In the genomic region with DNA sequence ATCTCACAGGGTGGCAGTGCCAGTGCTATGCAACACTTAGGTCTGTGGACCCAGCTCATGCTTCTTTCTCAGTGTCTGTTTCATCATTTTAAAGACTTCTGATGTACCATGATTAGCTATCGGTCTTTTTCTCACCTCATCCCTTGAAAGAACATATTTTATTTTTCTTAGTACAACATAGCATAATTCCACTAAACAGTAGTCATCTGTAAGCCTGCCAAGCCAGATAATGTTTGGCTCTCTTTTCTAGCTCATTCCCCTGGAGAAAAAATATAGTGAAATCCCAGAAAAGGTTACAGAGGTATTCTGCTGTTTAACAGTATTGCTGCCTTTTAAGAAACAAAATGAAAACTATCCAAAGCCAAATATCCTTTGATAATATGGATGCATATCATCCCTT, we compare ENCODE assay signal across 32 cellular contexts.
"Had no signal": no experiment of that assay in that cellular context is flagged by ENCODE, and none has a peak within 500 bp of the region (broad histone marks: within the 10 kb centered on the region; RNA-seq: fewer than 3 reads in every experiment).

No MANE protein-coding gene starts in this region.

- H3K4me3 Mint-ChIP-seq: activated CD4-positive, alpha-beta memory T cell treated with anti-CD3 and anti-CD28 coated beads, Interleukin-2, amount 10 ng/mL, durations not matched to agents 7 days and 5 days; activated CD4-positive, alpha-beta T cell treated with anti-CD3 and anti-CD28 coated beads, Interleukin-2, amount 10 ng/mL, durations not matched to agents 7 days and 5 days; activated naive CD4-positive, alpha-beta T cell treated with anti-CD3 and anti-CD28 coated beads, Interleukin-2, amount 10 ng/mL, durations not matched to agents 7 days and 5 days; activated naive CD8-positive, alpha-beta T cell treated with anti-CD3 and anti-CD28 coated beads, Interleukin-2, amount 10 ng/mL, durations not matched to agents 7 days and 5 days; activated T-cell treated with anti-CD3 and anti-CD28 coated beads, Interleukin-2, amount 50 U/mL, for 24 hours; naive B cell; nephron progenitor cell; stimulated activated effector memory CD8-positive, alpha-beta T cell treated with anti-CD3 and anti-CD28 coated beads, Interleukin-12 subunit alpha, Interleukin-12 subunit beta, amount 100 ng/mL, for 72 hours; stimulated activated naive CD8-positive, alpha-beta T cell treated with anti-CD3 and anti-CD28 coated beads, Interleukin-15, amount 100 ng/mL, for 72 hours; T-helper 17 cell; WTC11 had no signal

- H3K27ac ChIP-seq: ascending aorta, colonic mucosa, gastrocnemius medialis, hepatocyte, neutrophil, ovary, prostate gland, skin epidermis, thyroid gland, upper lobe of left lung had no signal

- H3K36me3 ChIP-seq: ascending aorta, colonic mucosa, gastrocnemius medialis, neutrophil, ovary, prostate gland, thyroid gland, upper lobe of left lung had no signal

- H3K4me2 ChIP-seq: hepatocyte had no signal

- H3K9me3 Mint-ChIP-seq: activated CD4-positive, alpha-beta memory T cell treated with anti-CD3 and anti-CD28 coated beads, Interleukin-2, amount 10 ng/mL, durations not matched to agents 7 days and 5 days; activated CD4-positive, alpha-beta T cell treated with anti-CD3 and anti-CD28 coated beads, Interleukin-2, amount 10 ng/mL, durations not matched to agents 7 days and 5 days; activated naive CD4-positive, alpha-beta T cell treated with anti-CD3 and anti-CD28 coated beads, Interleukin-2, amount 10 ng/mL, durations not matched to agents 7 days and 5 days; activated naive CD8-positive, alpha-beta T cell treated with anti-CD3 and anti-CD28 coated beads, Interleukin-2, amount 10 ng/mL, durations not matched to agents 7 days and 5 days; activated T-cell treated with anti-CD3 and anti-CD28 coated beads, Interleukin-2, amount 50 U/mL, for 24 hours; nephron progenitor cell; stimulated activated effector memory CD8-positive, alpha-beta T cell treated with anti-CD3 and anti-CD28 coated beads, Interleukin-12 subunit alpha, Interleukin-12 subunit beta, amount 100 ng/mL, for 72 hours; stimulated activated naive CD8-positive, alpha-beta T cell treated with anti-CD3 and anti-CD28 coated beads, Interleukin-15, amount 100 ng/mL, for 72 hours; WTC11 had no signal

- H3K27me3 Mint-ChIP-seq: activated CD4-positive, alpha-beta memory T cell treated with anti-CD3 and anti-CD28 coated beads, Interleukin-2, amount 10 ng/mL, durations not matched to agents 7 days and 5 days; activated naive CD4-positive, alpha-beta T cell treated with anti-CD3 and anti-CD28 coated beads, Interleukin-2, amount 10 ng/mL, durations not matched to agents 7 days and 5 days; activated T-cell treated with anti-CD3 and anti-CD28 coated beads, Interleukin-2, amount 50 U/mL, for 24 hours; stimulated activated naive CD8-positive, alpha-beta T cell treated with anti-CD3 and anti-CD28 coated beads, Interleukin-15, amount 100 ng/mL, for 72 hours had no signal

- H3K4me3 ChIP-seq: ascending aorta, colonic mucosa, gastrocnemius medialis, hepatocyte, ovary, prostate gland, skin epidermis, thyroid gland, upper lobe of left lung had no signal

- H3K4me1 Mint-ChIP-seq: activated CD4-positive, alpha-beta memory T cell treated with anti-CD3 and anti-CD28 coated beads, Interleukin-2, amount 10 ng/mL, durations not matched to agents 7 days and 5 days; activated CD4-positive, alpha-beta T cell treated with anti-CD3 and anti-CD28 coated beads, Interleukin-2, amount 10 ng/mL, durations not matched to agents 7 days and 5 days; activated naive CD4-positive, alpha-beta T cell treated with anti-CD3 and anti-CD28 coated beads, Interleukin-2, amount 10 ng/mL, durations not matched to agents 7 days and 5 days; activated naive CD8-positive, alpha-beta T cell treated with anti-CD3 and anti-CD28 coated beads, Interleukin-2, amount 10 ng/mL, durations not matched to agents 7 days and 5 days; naive B cell; stimulated activated effector memory CD8-positive, alpha-beta T cell treated with anti-CD3 and anti-CD28 coated beads, Interleukin-12 subunit alpha, Interleukin-12 subunit beta, amount 100 ng/mL, for 72 hours; stimulated activated naive CD8-positive, alpha-beta T cell treated with anti-CD3 and anti-CD28 coated beads, Interleukin-15, amount 100 ng/mL, for 72 hours; T-helper 17 cell had no signal

- ATAC-seq: gastrocnemius medialis; left ventricle myocardium superior; sciatic nerve; stimulated activated effector memory CD8-positive, alpha-beta T cell treated with anti-CD3 and anti-CD28 coated beads, Interleukin-12 subunit alpha, Interleukin-12 subunit beta, amount 100 ng/mL, for 72 hours; stimulated activated naive CD8-positive, alpha-beta T cell treated with anti-CD3 and anti-CD28 coated beads, Interleukin-15, amount 100 ng/mL, for 72 hours; T-helper 17 cell; WTC11 had no signal

- H3K4me1 ChIP-seq: ascending aorta, colonic mucosa, gastrocnemius medialis, prostate gland, thyroid gland, upper lobe of left lung had no signal

- H3K79me2 ChIP-seq: hepatocyte had no signal

- H3K27ac Mint-ChIP-seq: activated CD4-positive, alpha-beta memory T cell treated with anti-CD3 and anti-CD28 coated beads, Interleukin-2, amount 10 ng/mL, durations not matched to agents 7 days and 5 days; activated CD4-positive, alpha-beta T cell treated with anti-CD3 and anti-CD28 coated beads, Interleukin-2, amount 10 ng/mL, durations not matched to agents 7 days and 5 days; activated naive CD4-positive, alpha-beta T cell treated with anti-CD3 and anti-CD28 coated beads, Interleukin-2, amount 10 ng/mL, durations not matched to agents 7 days and 5 days; activated naive CD8-positive, alpha-beta T cell treated with anti-CD3 and anti-CD28 coated beads, Interleukin-2, amount 10 ng/mL, durations not matched to agents 7 days and 5 days; activated T-cell treated with anti-CD3 and anti-CD28 coated beads, Interleukin-2, amount 50 U/mL, for 24 hours; naive B cell; nephron progenitor cell; stimulated activated effector memory CD8-positive, alpha-beta T cell treated with anti-CD3 and anti-CD28 coated beads, Interleukin-12 subunit alpha, Interleukin-12 subunit beta, amount 100 ng/mL, for 72 hours; stimulated activated naive CD8-positive, alpha-beta T cell treated with anti-CD3 and anti-CD28 coated beads, Interleukin-15, amount 100 ng/mL, for 72 hours; T-helper 17 cell; WTC11 had no signal

- H3K36me3 Mint-ChIP-seq: activated naive CD4-positive, alpha-beta T cell treated with anti-CD3 and anti-CD28 coated beads, Interleukin-2, amount 10 ng/mL, durations not matched to agents 7 days and 5 days; activated naive CD8-positive, alpha-beta T cell treated with anti-CD3 and anti-CD28 coated beads, Interleukin-2, amount 10 ng/mL, durations not matched to agents 7 days and 5 days; naive B cell; stimulated activated effector memory CD8-positive, alpha-beta T cell treated with anti-CD3 and anti-CD28 coated beads, Interleukin-12 subunit alpha, Interleukin-12 subunit beta, amount 100 ng/mL, for 72 hours; WTC11 had no signal

- H3K9me3 ChIP-seq: ascending aorta, colonic mucosa, gastrocnemius medialis, neutrophil, ovary, prostate gland, thyroid gland, upper lobe of left lung had no signal

- H2AFZ ChIP-seq: hepatocyte had no signal

- DNase-seq: activated CD4-positive, alpha-beta memory T cell treated with anti-CD3 and anti-CD28 coated beads, Interleukin-2, amount 10 ng/mL, durations not matched to agents 7 days and 5 days; activated CD4-positive, alpha-beta T cell treated with anti-CD3 and anti-CD28 coated beads for 1 hour; activated CD4-positive, alpha-beta T cell treated with anti-CD3 and anti-CD28 coated beads, Interleukin-2, amount 10 ng/mL, durations not matched to agents 7 days and 5 days; activated CD8-positive, alpha-beta memory T cell treated with anti-CD3 and anti-CD28 coated beads, Interleukin-2, amount 50 U/mL, for 48 hours; activated gamma-delta T cell; activated naive CD4-positive, alpha-beta T cell treated with anti-CD3 and anti-CD28 coated beads, Interleukin-2, amount 10 ng/mL, durations not matched to agents 7 days and 5 days; activated naive CD8-positive, alpha-beta T cell treated with anti-CD3 and anti-CD28 coated beads, Interleukin-2, amount 10 ng/mL, durations not matched to agents 7 days and 5 days; activated T-cell treated with anti-CD3 and anti-CD28 coated beads, Interleukin-2, amount 50 U/mL, for 24 hours; colonic mucosa; effector memory CD4-positive, alpha-beta T cell; erythroblast; gastrocnemius medialis; left cardiac atrium; left ventricle myocardium superior; naive B cell; nephron progenitor cell; ovary; stimulated activated CD4-positive, alpha-beta T cell treated with anti-CD3 and anti-CD28 coated beads, Interleukin-12 subunit alpha, Interleukin-12 subunit beta, amount 100 ng/mL, for 4 hours; stimulated activated CD4-positive, alpha-beta T cell treated with anti-CD3 and anti-CD28 coated beads, Interleukin-4, amount 100 ng/mL, for 24 hours; stimulated activated naive CD8-positive, alpha-beta T cell treated with anti-CD3 and anti-CD28 coated beads, Interleukin-15, amount 100 ng/mL, for 72 hours; T-helper 17 cell; T1000; thyroid gland; upper lobe of left lung had no signal

- H3K27me3 ChIP-seq: ascending aorta, colonic mucosa, gastrocnemius medialis, hepatocyte, neutrophil, ovary, thyroid gland, upper lobe of left lung had no signal
